Comparison of ENCODE assay signal across 32 cellular contexts in the genomic region with DNA sequence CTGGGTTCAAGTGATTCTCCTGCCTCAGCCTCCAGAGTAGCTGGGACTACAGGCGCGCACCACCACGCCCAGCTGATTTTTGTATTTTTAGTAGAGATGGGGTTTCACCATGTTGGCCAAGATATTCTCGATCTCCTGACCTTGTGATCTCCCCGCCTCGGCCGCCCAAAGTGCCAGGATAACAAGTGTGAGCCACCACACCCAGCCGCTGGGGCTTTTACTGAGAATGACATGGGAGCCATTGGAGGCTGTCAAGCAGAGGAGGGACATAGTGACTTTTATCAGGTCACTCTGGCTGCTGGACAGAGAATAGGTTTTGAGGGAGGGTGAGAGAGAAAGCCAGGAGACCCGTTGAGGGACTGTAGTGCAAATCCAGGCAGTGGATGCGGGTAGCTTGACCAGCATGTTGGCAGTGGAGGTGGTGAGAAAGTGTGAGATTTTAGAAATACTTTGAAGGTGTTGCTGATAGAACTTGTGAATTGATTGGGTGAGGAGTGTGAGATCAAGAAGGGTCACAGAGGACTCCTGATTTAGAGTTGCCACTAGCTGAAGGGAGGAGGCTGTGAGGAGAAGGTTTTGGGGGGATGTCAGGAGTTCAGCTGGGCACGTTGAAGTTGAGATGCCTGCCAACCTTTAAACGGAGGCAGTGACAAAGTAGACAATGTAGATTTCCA.
"Had no signal": no experiment of that assay in that cellular context is flagged by ENCODE, and none has a peak within 500 bp of the region (broad histone marks: within the 10 kb centered on the region; RNA-seq: fewer than 3 reads in every experiment).

No MANE protein-coding gene starts in this region.

- H3K4me1 ChIP-seq: adrenal gland had no signal

- FAIRE-seq: colon, frontal cortex had no signal

- H3K27me3 ChIP-seq: adrenal gland, body of pancreas, cardiac muscle cell, esophagus squamous epithelium had no signal

- H3K4me3 ChIP-seq: adrenal gland, body of pancreas, cardiac muscle cell, esophagus squamous epithelium had no signal

- H3K27me3 Mint-ChIP-seq: activated CD4-positive, alpha-beta T cell treated with anti-CD3 and anti-CD28 coated beads, Interleukin-2, amount 10 ng/mL, durations not matched to agents 7 days and 5 days; activated CD8-positive, alpha-beta T cell treated with anti-CD3 and anti-CD28 coated beads for 36 hours; activated naive CD4-positive, alpha-beta T cell treated with anti-CD3 and anti-CD28 coated beads, Interleukin-2, amount 50 U/mL, for 24 hours; activated naive CD8-positive, alpha-beta T cell treated with anti-CD3 and anti-CD28 coated beads for 36 hours; activated naive CD8-positive, alpha-beta T cell treated with anti-CD3 and anti-CD28 coated beads, Interleukin-2, amount 50 U/mL, for 24 hours; central memory CD8-positive, alpha-beta T cell; effector memory CD8-positive, alpha-beta T cell; T-cell had no signal

- ATAC-seq: activated CD8-positive, alpha-beta T cell treated with anti-CD3 and anti-CD28 coated beads for 36 hours; activated naive CD8-positive, alpha-beta T cell treated with anti-CD3 and anti-CD28 coated beads, Interleukin-2, amount 50 U/mL, for 24 hours; activated T-cell treated with anti-CD3 and anti-CD28 coated beads, Interleukin-2, amount 50 U/mL, for 4 hours; body of pancreas; effector memory CD8-positive, alpha-beta T cell; T-cell had no signal

- H3K27ac ChIP-seq: adrenal gland, body of pancreas, cardiac muscle cell, epithelial cell of prostate, esophagus squamous epithelium had no signal

- H3K9me3 Mint-ChIP-seq: activated CD4-positive, alpha-beta T cell treated with anti-CD3 and anti-CD28 coated beads, Interleukin-2, amount 10 ng/mL, durations not matched to agents 7 days and 5 days; activated CD8-positive, alpha-beta T cell treated with anti-CD3 and anti-CD28 coated beads for 36 hours; activated naive CD4-positive, alpha-beta T cell treated with anti-CD3 and anti-CD28 coated beads for 36 hours; activated naive CD4-positive, alpha-beta T cell treated with anti-CD3 and anti-CD28 coated beads, Interleukin-2, amount 50 U/mL, for 24 hours; activated naive CD8-positive, alpha-beta T cell treated with anti-CD3 and anti-CD28 coated beads, Interleukin-2, amount 50 U/mL, for 24 hours; activated T-cell treated with anti-CD3 and anti-CD28 coated beads, Interleukin-2, amount 50 U/mL, for 4 hours; activated T-helper 2 cell treated with anti-CD3 and anti-CD28 coated beads, Interferon-gamma antibody, Interleukin-2, Interleukin-4, amounts not matched to agents 10 μg/mL and 5 μg/mL and 100 μg/mL, durations not matched to agents 14 hours and 24 hours and 36 hours; central memory CD8-positive, alpha-beta T cell; effector memory CD8-positive, alpha-beta T cell; T-cell; T-helper 1 cell treated with Interleukin-12 subunit alpha and Interleukin-12 subunit beta and Interleukin-4 antibody, amounts not matched to agents 30 μg/mL and 1 μg/mL, for 36 hours had no signal

- H3K4me3 Mint-ChIP-seq: activated CD4-positive, alpha-beta T cell treated with anti-CD3 and anti-CD28 coated beads, Interleukin-2, amount 10 ng/mL, durations not matched to agents 7 days and 5 days; activated CD8-positive, alpha-beta T cell treated with anti-CD3 and anti-CD28 coated beads for 36 hours; activated naive CD4-positive, alpha-beta T cell treated with anti-CD3 and anti-CD28 coated beads for 36 hours; activated naive CD4-positive, alpha-beta T cell treated with anti-CD3 and anti-CD28 coated beads, Interleukin-2, amount 50 U/mL, for 24 hours; activated naive CD8-positive, alpha-beta T cell treated with anti-CD3 and anti-CD28 coated beads for 36 hours; activated naive CD8-positive, alpha-beta T cell treated with anti-CD3 and anti-CD28 coated beads, Interleukin-2, amount 50 U/mL, for 24 hours; activated T-cell treated with anti-CD3 and anti-CD28 coated beads, Interleukin-2, amount 50 U/mL, for 4 hours; central memory CD8-positive, alpha-beta T cell; effector memory CD8-positive, alpha-beta T cell; T-cell; T-helper 1 cell treated with Interleukin-12 subunit alpha and Interleukin-12 subunit beta and Interleukin-4 antibody, amounts not matched to agents 30 μg/mL and 1 μg/mL, for 36 hours had no signal

- DNase-seq: activated CD4-positive, alpha-beta T cell treated with anti-CD3 and anti-CD28 coated beads for 1 hour; activated CD4-positive, alpha-beta T cell treated with anti-CD3 and anti-CD28 coated beads for 4 hours; activated CD4-positive, alpha-beta T cell treated with anti-CD3 and anti-CD28 coated beads, Interleukin-2, amount 10 ng/mL, durations not matched to agents 7 days and 5 days; activated CD4-positive, alpha-beta T cell treated with anti-CD3 and anti-CD28 coated beads, Interleukin-2, amount 50 U/mL, for 48 hours; activated CD8-positive, alpha-beta memory T cell treated with anti-CD3 and anti-CD28 coated beads for 24 hours; activated CD8-positive, alpha-beta T cell treated with anti-CD3 and anti-CD28 coated beads for 36 hours; activated effector memory CD4-positive, alpha-beta T cell treated with anti-CD3 and anti-CD28 coated beads, Interleukin-2, amount 50 U/mL, for 16 hours; activated naive CD4-positive, alpha-beta T cell treated with anti-CD3 and anti-CD28 coated beads for 36 hours; activated naive CD8-positive, alpha-beta T cell treated with anti-CD3 and anti-CD28 coated beads for 36 hours; activated naive CD8-positive, alpha-beta T cell treated with anti-CD3 and anti-CD28 coated beads, Interleukin-2, amount 50 U/mL, for 24 hours; activated T-cell treated with anti-CD3 and anti-CD28 coated beads, Interleukin-2, amount 50 U/mL, for 4 hours; adrenal gland; amygdala; aorta; body of pancreas; cortex of kidney; dermis blood vessel endothelial cell; effector CD4-positive, alpha-beta T cell; effector memory CD8-positive, alpha-beta T cell; esophagus squamous epithelium; head of caudate nucleus; SW 1271; T-cell; T-helper 9 cell had no signal

- H3K27ac Mint-ChIP-seq: activated CD4-positive, alpha-beta T cell treated with anti-CD3 and anti-CD28 coated beads, Interleukin-2, amount 10 ng/mL, durations not matched to agents 7 days and 5 days; activated CD8-positive, alpha-beta T cell treated with anti-CD3 and anti-CD28 coated beads for 36 hours; activated naive CD4-positive, alpha-beta T cell treated with anti-CD3 and anti-CD28 coated beads for 36 hours; activated naive CD4-positive, alpha-beta T cell treated with anti-CD3 and anti-CD28 coated beads, Interleukin-2, amount 50 U/mL, for 24 hours; activated naive CD8-positive, alpha-beta T cell treated with anti-CD3 and anti-CD28 coated beads for 36 hours; activated naive CD8-positive, alpha-beta T cell treated with anti-CD3 and anti-CD28 coated beads, Interleukin-2, amount 50 U/mL, for 24 hours; activated T-helper 2 cell treated with anti-CD3 and anti-CD28 coated beads, Interferon-gamma antibody, Interleukin-2, Interleukin-4, amounts not matched to agents 10 μg/mL and 5 μg/mL and 100 μg/mL, durations not matched to agents 14 hours and 24 hours and 36 hours; effector memory CD8-positive, alpha-beta T cell had no signal

- H3K4me1 Mint-ChIP-seq: activated naive CD4-positive, alpha-beta T cell treated with anti-CD3 and anti-CD28 coated beads, Interleukin-2, amount 50 U/mL, for 24 hours; activated naive CD8-positive, alpha-beta T cell treated with anti-CD3 and anti-CD28 coated beads for 36 hours; activated naive CD8-positive, alpha-beta T cell treated with anti-CD3 and anti-CD28 coated beads, Interleukin-2, amount 50 U/mL, for 24 hours; central memory CD8-positive, alpha-beta T cell; T-cell had no signal

- H3K9me3 ChIP-seq: adrenal gland, body of pancreas, esophagus squamous epithelium had no signal

- H3K36me3 ChIP-seq: adrenal gland, cardiac muscle cell had no signal
